In genomic region chr6:1834641-1835516, GRCh38 we compare ENCODE assay signal across 22 cellular contexts.
"Had no signal": no experiment of that assay in that cellular context is flagged by ENCODE, and none has a peak within 500 bp of the region (broad histone marks: within the 10 kb centered on the region; RNA-seq: fewer than 3 reads in every experiment).

No MANE protein-coding gene starts in this region.

- H3K79me2 ChIP-seq: hepatocyte, parathyroid adenoma had no signal

- H3K4me1 Mint-ChIP-seq: stimulated activated naive B cell treated with anti-CD40 and anti-IgM and Interleukin-4, amounts not matched to agents 10 μg/mL and 1 μg/mL and 100 μg/mL, for 72 hours; stimulated activated naive CD8-positive, alpha-beta T cell treated with anti-CD3 and anti-CD28 coated beads, Interleukin-15, amount 100 ng/mL, for 72 hours had no signal

- H3K4me3 ChIP-seq: esophagus muscularis mucosa, hepatocyte, mucosa of descending colon, psoas muscle, sigmoid colon, skin epidermis, testis, tibial nerve, upper lobe of right lung, vagina had no signal

- H3K4me2 ChIP-seq: hepatocyte had no signal

- ATAC-seq: effector memory CD8-positive, alpha-beta T cell; left lobe of liver; mucosa of descending colon; naive thymus-derived CD8-positive, alpha-beta T cell; psoas muscle; stimulated activated naive B cell treated with anti-CD40 and anti-IgM and Interleukin-4, amounts not matched to agents 10 μg/mL and 1 μg/mL and 100 μg/mL, for 72 hours; stimulated activated naive CD8-positive, alpha-beta T cell treated with anti-CD3 and anti-CD28 coated beads, Interleukin-15, amount 100 ng/mL, for 72 hours; upper lobe of right lung had no signal

- H3K27me3 ChIP-seq: esophagus muscularis mucosa, hepatocyte, sigmoid colon, testis, tibial nerve, upper lobe of right lung, vagina had no signal

- H3K4me3 Mint-ChIP-seq: effector memory CD8-positive, alpha-beta T cell; naive thymus-derived CD8-positive, alpha-beta T cell; stimulated activated naive B cell treated with anti-CD40 and anti-IgM and Interleukin-4, amounts not matched to agents 10 μg/mL and 1 μg/mL and 100 μg/mL, for 72 hours; stimulated activated naive CD8-positive, alpha-beta T cell treated with anti-CD3 and anti-CD28 coated beads, Interleukin-15, amount 100 ng/mL, for 72 hours had no signal

- H2AFZ ChIP-seq: hepatocyte, parathyroid adenoma had no signal

- H3K27me3 Mint-ChIP-seq: effector memory CD8-positive, alpha-beta T cell; naive thymus-derived CD8-positive, alpha-beta T cell; stimulated activated naive B cell treated with anti-CD40 and anti-IgM and Interleukin-4, amounts not matched to agents 10 μg/mL and 1 μg/mL and 100 μg/mL, for 72 hours; stimulated activated naive CD8-positive, alpha-beta T cell treated with anti-CD3 and anti-CD28 coated beads, Interleukin-15, amount 100 ng/mL, for 72 hours had no signal

- H3K9me3 ChIP-seq: esophagus muscularis mucosa, mucosa of descending colon, psoas muscle, sigmoid colon, testis, tibial nerve, upper lobe of right lung, vagina had no signal

- H3K27ac Mint-ChIP-seq: effector memory CD8-positive, alpha-beta T cell; naive thymus-derived CD8-positive, alpha-beta T cell; stimulated activated naive B cell treated with anti-CD40 and anti-IgM and Interleukin-4, amounts not matched to agents 10 μg/mL and 1 μg/mL and 100 μg/mL, for 72 hours; stimulated activated naive CD8-positive, alpha-beta T cell treated with anti-CD3 and anti-CD28 coated beads, Interleukin-15, amount 100 ng/mL, for 72 hours had no signal

- H3K9me3 Mint-ChIP-seq: effector memory CD8-positive, alpha-beta T cell had no signal

- H3K9ac ChIP-seq: parathyroid adenoma had no signal

- H3K4me1 ChIP-seq: parathyroid adenoma, psoas muscle, testis had no signal

- H3K27ac ChIP-seq: epithelial cell of prostate, esophagus muscularis mucosa, hepatocyte, parathyroid adenoma, psoas muscle, sigmoid colon, skin epidermis, testis, tibial nerve, upper lobe of right lung, vagina had no signal

- DNase-seq: effector memory CD8-positive, alpha-beta T cell; mammary epithelial cell; mucosa of descending colon; naive thymus-derived CD8-positive, alpha-beta T cell; occipital lobe; psoas muscle; retina; sigmoid colon; stimulated activated CD4-positive, alpha-beta T cell treated with anti-CD3 and anti-CD28 coated beads, Interleukin-2, amount 100 ng/mL, for 24 hours; stimulated activated CD4-positive, alpha-beta T cell treated with anti-CD3 and anti-CD28 coated beads, Interleukin-4, amount 100 ng/mL, for 4 hours; stimulated activated naive B cell treated with anti-CD40 and anti-IgM and Interleukin-4, amounts not matched to agents 10 μg/mL and 1 μg/mL and 100 μg/mL, for 72 hours; stimulated activated naive CD8-positive, alpha-beta T cell treated with anti-CD3 and anti-CD28 coated beads, Interleukin-15, amount 100 ng/mL, for 72 hours; testis; upper lobe of right lung had no signal

- H3K36me3 ChIP-seq: esophagus muscularis mucosa, sigmoid colon, tibial nerve, upper lobe of right lung, vagina had no signal
